ENCODE assay signal across 1 cellular context in genomic region chr13:99053636-99054233, GRCh38.
TF ChIP-seq lines count a peak whose summit lies in the region.

No MANE protein-coding gene starts in this region.

TF ChIP-seq in K562, 482 proteins besides CTCF, POLR2A, EP300 and RAD21 (continued from another document and continues in another):
- TF ChIP-seq DLX4 (CRISPR knock-in tag; IDR thresholded peaks at IDR 0.05) (no peak), PURB (CRISPR knock-in tag; IDR thresholded peaks at IDR 0.05; ENCODE audit: low read depth) (no peak), ZNF589 (CRISPR knock-in tag; IDR thresholded peaks at IDR 0.05; ENCODE audit: low read depth) (no peak; the same call in 1 of the 2 replicates), TEAD4 (IDR thresholded peaks at IDR 0.05; ENCODE audit: low read length) (peak; percentile 98), TEAD4 (CRISPR knock-in tag; IDR thresholded peaks at IDR 0.05; ENCODE audit: borderline replicate concordance) (no peak), ZNF224 (CRISPR knock-in tag; IDR thresholded peaks at IDR 0.05) (no peak), FOXA3 (CRISPR knock-in tag; conservative IDR thresholded peaks at IDR 0.05 in 1 of 2, IDR thresholded peaks at IDR 0.05 in 1 of 2) (0 out of 4 replicates have a peak, but pooled peaks of 1 of the 2 experiments have one; percentile 20), L3MBTL2 (IDR thresholded peaks at IDR 0.05) (peak; percentile 75), ID3 (CRISPR knock-in tag; IDR thresholded peaks at IDR 0.05) (no peak), ID3 (tag; IDR thresholded peaks at IDR 0.05) (0 out of 2 replicates have a peak, but pooled peaks have one; percentile 33), RBM15 (IDR thresholded peaks at IDR 0.05; ENCODE audit: insufficient read depth, low read length) (no peak), MAZ (CRISPR knock-in tag; conservative IDR thresholded peaks at IDR 0.05 in 1 of 2, IDR thresholded peaks at IDR 0.05 in 1 of 2) (peak; percentile 66 to 86; a peak in 3 of 4 replicates), MTA3 (IDR thresholded peaks at IDR 0.05; ENCODE audit: borderline replicate concordance) (peak; percentile 79), ARNT (IDR thresholded peaks at IDR 0.05) (peak; percentile 87 to 88), NELFE (IDR thresholded peaks at IDR 0.05; ENCODE audit: insufficient read depth, insufficient read length) (no peak), MXD1 (CRISPR knock-in tag; IDR thresholded peaks at IDR 0.05; ENCODE audit: borderline replicate concordance, poor library complexity, severe bottlenecking) (no peak), ZFX (CRISPR knock-in tag; IDR thresholded peaks at IDR 0.05) (no peak; the same call in 1 of the 2 replicates), NR2F6 (CRISPR knock-in tag; IDR thresholded peaks at IDR 0.05) (no peak), ZNF707 (CRISPR knock-in tag; conservative IDR thresholded peaks at IDR 0.05) (no peak), ZNF133 (CRISPR knock-in tag; IDR thresholded peaks at IDR 0.05) (no peak), MLX (CRISPR knock-in tag; conservative IDR thresholded peaks at IDR 0.05) (no peak), KLF6 (CRISPR knock-in tag; IDR thresholded peaks at IDR 0.05; ENCODE audit: borderline replicate concordance) (no peak), PHB2 (IDR thresholded peaks at IDR 0.05; ENCODE audit: low read depth) (peak; percentile 92), ETV1 (tag; conservative IDR thresholded peaks at IDR 0.05; ENCODE audit: low read depth) (peak; percentile 50; the same call in 1 of the 2 replicates), EP400 (IDR thresholded peaks at IDR 0.05) (0 out of 2 replicates have a peak, but pooled peaks have one; percentile 38), ZNF398 (CRISPR knock-in tag; IDR thresholded peaks at IDR 0.05) (no peak), ZBED1 (IDR thresholded peaks at IDR 0.05) (peak; percentile 61; the same call in 1 of the 2 replicates), ZBTB8A (IDR thresholded peaks at IDR 0.05; ENCODE audit: partially characterized antibody) (no peak), PKNOX1 (IDR thresholded peaks at IDR 0.05) (peak; percentile 70), MTF1 (CRISPR knock-in tag; IDR thresholded peaks at IDR 0.05; ENCODE audit: borderline replicate concordance) (no peak), ZBTB49 (CRISPR knock-in tag; IDR thresholded peaks at IDR 0.05; ENCODE audit: borderline replicate concordance) (no peak)
- TF ChIP-seq, protein P1, sequence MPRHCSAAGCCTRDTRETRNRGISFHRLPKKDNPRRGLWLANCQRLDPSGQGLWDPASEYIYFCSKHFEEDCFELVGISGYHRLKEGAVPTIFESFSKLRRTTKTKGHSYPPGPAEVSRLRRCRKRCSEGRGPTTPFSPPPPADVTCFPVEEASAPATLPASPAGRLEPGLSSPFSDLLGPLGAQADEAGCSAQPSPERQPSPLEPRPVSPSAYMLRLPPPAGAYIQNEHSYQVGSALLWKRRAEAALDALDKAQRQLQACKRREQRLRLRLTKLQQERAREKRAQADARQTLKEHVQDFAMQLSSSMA (CRISPR knock-in tag; IDR thresholded peaks at IDR 0.05): no peak
- TF ChIP-seq, protein P2, sequence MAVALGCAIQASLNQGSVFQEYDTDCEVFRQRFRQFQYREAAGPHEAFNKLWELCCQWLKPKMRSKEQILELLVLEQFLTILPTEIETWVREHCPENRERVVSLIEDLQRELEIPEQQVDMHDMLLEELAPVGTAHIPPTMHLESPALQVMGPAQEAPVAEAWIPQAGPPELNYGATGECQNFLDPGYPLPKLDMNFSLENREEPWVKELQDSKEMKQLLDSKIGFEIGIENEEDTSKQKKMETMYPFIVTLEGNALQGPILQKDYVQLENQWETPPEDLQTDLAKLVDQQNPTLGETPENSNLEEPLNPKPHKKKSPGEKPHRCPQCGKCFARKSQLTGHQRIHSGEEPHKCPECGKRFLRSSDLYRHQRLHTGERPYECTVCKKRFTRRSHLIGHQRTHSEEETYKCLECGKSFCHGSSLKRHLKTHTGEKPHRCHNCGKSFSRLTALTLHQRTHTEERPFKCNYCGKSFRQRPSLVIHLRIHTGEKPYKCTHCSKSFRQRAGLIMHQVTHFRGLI (CRISPR knock-in tag; IDR thresholded peaks at IDR 0.05): no peak
- TF ChIP-seq, protein P3, sequence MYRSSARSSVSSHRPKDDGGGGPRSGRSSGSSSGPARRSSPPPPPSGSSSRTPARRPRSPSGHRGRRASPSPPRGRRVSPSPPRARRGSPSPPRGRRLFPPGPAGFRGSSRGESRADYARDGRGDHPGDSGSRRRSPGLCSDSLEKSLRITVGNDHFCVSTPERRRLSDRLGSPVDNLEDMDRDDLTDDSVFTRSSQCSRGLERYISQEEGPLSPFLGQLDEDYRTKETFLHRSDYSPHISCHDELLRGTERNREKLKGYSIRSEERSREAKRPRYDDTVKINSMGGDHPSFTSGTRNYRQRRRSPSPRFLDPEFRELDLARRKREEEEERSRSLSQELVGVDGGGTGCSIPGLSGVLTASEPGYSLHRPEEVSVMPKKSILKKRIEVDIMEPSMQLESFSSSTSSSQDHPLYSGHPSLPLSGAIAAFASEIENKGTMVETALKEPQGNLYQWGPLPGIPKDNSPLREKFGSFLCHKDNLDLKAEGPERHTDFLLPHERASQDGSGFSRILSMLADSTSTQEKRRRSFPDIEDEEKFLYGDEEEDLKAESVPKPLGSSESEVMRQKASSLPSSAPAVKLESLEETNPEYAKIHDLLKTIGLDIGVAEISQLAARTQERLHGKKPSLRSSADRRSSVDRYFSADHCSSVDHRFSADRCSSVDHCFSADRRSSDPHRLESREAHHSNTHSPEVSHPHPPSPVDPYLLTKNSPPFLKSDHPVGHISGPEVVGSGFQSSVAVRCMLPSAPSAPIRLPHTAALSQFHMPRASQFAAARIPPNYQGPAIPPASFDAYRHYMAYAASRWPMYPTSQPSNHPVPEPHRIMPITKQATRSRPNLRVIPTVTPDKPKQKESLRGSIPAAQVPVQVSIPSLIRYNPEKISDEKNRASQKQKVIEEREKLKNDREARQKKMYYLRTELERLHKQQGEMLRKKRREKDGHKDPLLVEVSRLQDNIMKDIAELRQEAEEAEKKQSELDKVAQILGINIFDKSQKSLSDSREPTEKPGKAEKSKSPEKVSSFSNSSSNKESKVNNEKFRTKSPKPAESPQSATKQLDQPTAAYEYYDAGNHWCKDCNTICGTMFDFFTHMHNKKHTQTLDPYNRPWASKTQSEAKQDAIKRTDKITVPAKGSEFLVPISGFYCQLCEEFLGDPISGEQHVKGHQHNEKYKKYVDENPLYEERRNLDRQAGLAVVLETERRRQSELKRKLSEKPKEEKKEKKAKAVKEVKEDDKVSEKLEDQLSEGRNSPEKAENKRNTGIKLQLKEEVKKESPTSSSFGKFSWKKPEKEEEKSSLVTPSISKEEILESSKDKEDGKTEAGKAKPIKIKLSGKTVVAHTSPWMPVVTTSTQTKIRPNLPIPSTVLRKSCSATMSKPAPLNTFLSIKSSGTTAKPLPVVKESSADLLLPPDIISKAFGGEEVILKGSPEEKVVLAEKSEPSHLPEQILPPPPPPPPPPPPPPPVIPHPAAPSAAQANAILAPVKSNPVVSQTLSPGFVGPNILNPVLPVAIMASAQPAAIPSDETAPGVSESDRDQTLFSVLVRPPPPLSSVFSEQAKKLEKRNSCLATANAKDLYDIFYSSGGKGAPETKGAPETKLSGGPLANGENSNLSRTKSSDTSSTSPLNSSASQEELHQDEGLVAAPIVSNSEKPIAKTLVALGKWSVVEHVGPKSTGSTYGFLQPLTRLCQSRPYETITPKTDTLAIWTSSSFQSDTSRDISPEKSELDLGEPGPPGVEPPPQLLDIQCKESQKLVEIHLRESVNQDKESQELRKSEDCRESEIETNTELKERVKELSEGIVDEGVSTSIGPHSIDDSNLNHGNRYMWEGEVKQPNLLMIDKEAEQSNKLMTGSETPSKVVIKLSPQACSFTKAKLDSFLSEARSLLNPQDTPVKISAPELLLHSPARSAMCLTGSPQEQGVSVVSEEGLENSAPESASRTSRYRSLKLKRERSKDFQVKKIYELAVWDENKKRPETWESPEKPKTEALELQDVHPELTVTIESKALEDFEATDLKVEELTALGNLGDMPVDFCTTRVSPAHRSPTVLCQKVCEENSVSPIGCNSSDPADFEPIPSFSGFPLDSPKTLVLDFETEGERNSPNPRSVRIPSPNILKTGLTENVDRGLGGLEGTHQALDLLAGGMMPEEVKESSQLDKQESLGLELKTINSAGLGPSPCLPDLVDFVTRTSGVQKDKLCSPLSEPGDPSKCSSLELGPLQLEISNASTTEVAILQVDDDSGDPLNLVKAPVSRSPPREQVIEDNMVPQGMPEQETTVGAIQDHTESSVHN (IDR thresholded peaks at IDR 0.05; ENCODE audit: borderline replicate concordance in 1 of 2, low read depth in 1 of 2): no peak; a peak in 1 of 4 replicates
- TF ChIP-seq, protein P4, sequence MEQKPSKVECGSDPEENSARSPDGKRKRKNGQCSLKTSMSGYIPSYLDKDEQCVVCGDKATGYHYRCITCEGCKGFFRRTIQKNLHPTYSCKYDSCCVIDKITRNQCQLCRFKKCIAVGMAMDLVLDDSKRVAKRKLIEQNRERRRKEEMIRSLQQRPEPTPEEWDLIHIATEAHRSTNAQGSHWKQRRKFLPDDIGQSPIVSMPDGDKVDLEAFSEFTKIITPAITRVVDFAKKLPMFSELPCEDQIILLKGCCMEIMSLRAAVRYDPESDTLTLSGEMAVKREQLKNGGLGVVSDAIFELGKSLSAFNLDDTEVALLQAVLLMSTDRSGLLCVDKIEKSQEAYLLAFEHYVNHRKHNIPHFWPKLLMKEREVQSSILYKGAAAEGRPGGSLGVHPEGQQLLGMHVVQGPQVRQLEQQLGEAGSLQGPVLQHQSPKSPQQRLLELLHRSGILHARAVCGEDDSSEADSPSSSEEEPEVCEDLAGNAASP (IDR thresholded peaks at IDR 0.05): no peak
